19 cellular contexts compared by ENCODE assay signal in genomic region chr7:149821191-149822148, GRCh38. TPM values are rescaled to one million over a fixed set of nuclear protein-coding genes. Genes with fewer than 3 reads are reported as not detected.
DNase-seq lines count a peak whose midpoint lies in the region; ATAC-seq, FAIRE-seq and TF ChIP-seq lines count a peak whose summit lies in the region.
"Had no signal": no experiment of that assay in that cellular context is flagged by ENCODE, and none has a peak within 500 bp of the region (broad histone marks: within the 10 kb centered on the region; RNA-seq: fewer than 3 reads in every experiment).

No MANE protein-coding gene starts in this region.

- H3K9ac ChIP-seq in kidney (ENCODE audit: low read length in 2 of 2) = no peak overlapping the region
- H3K9ac ChIP-seq: KMS-11, neural progenitor cell had no signal

- H3K9me3 ChIP-seq in kidney (ENCODE audit: control insufficient read depth in 1 of 2, low read length in 2 of 2) (no peaks in the 10 kb centered on the region), spleen (no peaks in the 10 kb centered on the region)
- H3K9me3 ChIP-seq: adrenal gland had no signal

- no peak overlapping the region for H3K27ac ChIP-seq in kidney (ENCODE audit: low read depth in 2 of 2, low read length in 2 of 2)
- H3K27ac ChIP-seq in spleen = no peak overlapping the region
- H3K27ac ChIP-seq: adrenal gland, KMS-11, neural progenitor cell had no signal

- H3K27me3 ChIP-seq in spleen (replicated peaks in 1 of 7) = peaks cover 0 to 5% (median 0%) of the 10 kb centered on the region in 7 donors
- H3K27me3 ChIP-seq: adrenal gland, neural progenitor cell had no signal

- ATAC-seq in Right ventricle myocardium inferior = no peak
- ATAC-seq in Right ventricle myocardium superior (ENCODE audit: poor library complexity) = no peak
- ATAC-seq: stimulated activated naive B cell treated with anti-CD40 and anti-IgM and Interleukin-4, amounts not matched to agents 10 μg/mL and 1 μg/mL and 100 μg/mL, for 72 hours had no signal

- in situ Hi-C loops in GM13976 (cut with MboI; ENCODE audit: low sequenced_read_pairs, unreplicated experiment) = no loop called here

- intact Hi-C loops in Right ventricle myocardium inferior (cut with DNase I) = no loop called here
- intact Hi-C loops in Right ventricle myocardium superior (cut with DNase I) = no loop called here
- intact Hi-C loops in kidney (cut with DNase I) = no loop called here
- intact Hi-C loops in spleen (cut with DNase I; ENCODE audit: low total_unique reads) = no loop called here

- no peak for FAIRE-seq in kidney (lab: Jason Lieb, UNC)
- FAIRE-seq: A204.1, G401.6 had no signal

- TF ChIP-seq CTCF in kidney (IDR thresholded peaks at IDR 0.05; ENCODE audit: borderline replicate concordance, extremely low read depth, insufficient read depth) (no peak), spleen (IDR thresholded peaks at IDR 0.05 in 8 of 11, conservative IDR thresholded peaks at IDR 0.05 in 3 of 11) (no peak), GM13976 (IDR thresholded peaks at IDR 0.05; ENCODE audit: borderline replicate concordance, control extremely low read depth, extremely low read depth, insufficient read depth, missing control alignments) (no peak)

- no peak for TF ChIP-seq POLR2A in spleen (IDR thresholded peaks at IDR 0.05)

- DNase-seq in Right ventricle myocardium inferior (ENCODE audit: missing footprints) (peak; percentile 53), Right ventricle myocardium superior (no peak), kidney (peak; percentile 66), spleen (peak; percentile 72), mesenteric fat pad (ENCODE audit: low spot score) (no peak), GM13976 (ENCODE audit: low spot score) (no peak)
- DNase-seq: activated gamma-delta T cell; adrenal gland; C1 segment of cervical spinal cord; caudate nucleus; NCI-H1092; NCI-H2029 treated with DMSO at 0.1 percent for 48 hours; NCI-H446; stimulated activated naive B cell treated with anti-CD40 and anti-IgM and Interleukin-4, amounts not matched to agents 10 μg/mL and 1 μg/mL and 100 μg/mL, for 72 hours had no signal

- no peaks in the 10 kb centered on the region for H3K4me1 ChIP-seq in kidney (ENCODE audit: control insufficient read depth in 1 of 2, insufficient read depth in 1 of 2, low read depth in 1 of 2, low read length in 2 of 2)
- no peaks in the 10 kb centered on the region for H3K4me1 ChIP-seq in spleen
- H3K4me1 ChIP-seq: adrenal gland, neural progenitor cell had no signal

- H3K4me3 ChIP-seq in kidney (ENCODE audit: low read length in 2 of 2) (no peak overlapping the region), spleen (no peak overlapping the region)
- H3K4me3 ChIP-seq: adrenal gland, neural progenitor cell had no signal

- H3K36me3 ChIP-seq in kidney (ENCODE audit: control insufficient read depth in 1 of 2, insufficient read depth in 2 of 2, low read length in 2 of 2) = no peaks in the 10 kb centered on the region
- no peaks in the 10 kb centered on the region for H3K36me3 ChIP-seq in spleen
- H3K36me3 ChIP-seq: adrenal gland, neural progenitor cell had no signal

- 85 to 94% (median 90%) methylated on average over 24 to 30 of the region's 30 CpGs for WGBS in spleen, 5 donors

RNA-seq across cellular contexts. Expression of gene ZNF862, which starts 16.7 kb away (rescaled TPM):
- total RNA-seq in Right ventricle myocardium inferior (10.1 TPM), Right ventricle myocardium superior (12.2 TPM), kidney (29.1 TPM), spleen (10 to 100 TPM; 19.0 to 39.8 (median 30.2) TPM), mesenteric fat pad (9.4 TPM)
- polyA plus RNA-seq in kidney (ENCODE audit: insufficient read depth, low read depth, low replicate concordance) (5.7 TPM), spleen (1 to 10 TPM; 4.4 to 9.9 (median 6.0) TPM)

RNA-seq across cellular contexts. Expression of gene ZNF467, which starts 48.1 kb away (rescaled TPM):
- 7.0 TPM for total RNA-seq in Right ventricle myocardium inferior
- total RNA-seq in Right ventricle myocardium superior = 5.2 TPM
- total RNA-seq in kidney = 24.5 TPM
- 15.0 TPM for polyA plus RNA-seq in kidney (ENCODE audit: insufficient read depth, low read depth, low replicate concordance)
- 10 to 100 TPM; 25.5 to 48.5 (median 37.6) TPM for total RNA-seq in spleen
- 10 to 100 TPM in 2 of 3 donors, 1 to 10 TPM in 1; 6.0 to 15.2 (median 12.8) TPM for polyA plus RNA-seq in spleen
- 11.5 TPM for total RNA-seq in mesenteric fat pad
- total RNA-seq: RPMI7951 had no signal

RNA-seq across cellular contexts. Expression of gene ATP6V0E2, which starts 52.3 kb away (rescaled TPM):
- 125 TPM for total RNA-seq in Right ventricle myocardium inferior
- 121 TPM for total RNA-seq in Right ventricle myocardium superior
- 19.8 TPM for total RNA-seq in kidney
- 138 TPM for polyA plus RNA-seq in kidney (ENCODE audit: insufficient read depth, low read depth, low replicate concordance)
- total RNA-seq in spleen = 10 to 100 TPM; 19.3 to 33.3 (median 28.0) TPM
- polyA plus RNA-seq in spleen = 10 to 100 TPM; 23.0 to 35.4 (median 33.4) TPM
- 18.5 TPM for total RNA-seq in mesenteric fat pad

Comparison
In these comparisons a context has a peak if more than half of its experiments do, and no peak if none do; other contexts are left out.
1. DNase-seq: peak in Right ventricle myocardium inferior (single experiment), kidney (single experiment) and spleen (single experiment); none in Right ventricle myocardium superior (single experiment), mesenteric fat pad (single experiment) and GM13976 (single experiment).